9 cellular contexts compared by ENCODE assay signal in the genomic region with DNA sequence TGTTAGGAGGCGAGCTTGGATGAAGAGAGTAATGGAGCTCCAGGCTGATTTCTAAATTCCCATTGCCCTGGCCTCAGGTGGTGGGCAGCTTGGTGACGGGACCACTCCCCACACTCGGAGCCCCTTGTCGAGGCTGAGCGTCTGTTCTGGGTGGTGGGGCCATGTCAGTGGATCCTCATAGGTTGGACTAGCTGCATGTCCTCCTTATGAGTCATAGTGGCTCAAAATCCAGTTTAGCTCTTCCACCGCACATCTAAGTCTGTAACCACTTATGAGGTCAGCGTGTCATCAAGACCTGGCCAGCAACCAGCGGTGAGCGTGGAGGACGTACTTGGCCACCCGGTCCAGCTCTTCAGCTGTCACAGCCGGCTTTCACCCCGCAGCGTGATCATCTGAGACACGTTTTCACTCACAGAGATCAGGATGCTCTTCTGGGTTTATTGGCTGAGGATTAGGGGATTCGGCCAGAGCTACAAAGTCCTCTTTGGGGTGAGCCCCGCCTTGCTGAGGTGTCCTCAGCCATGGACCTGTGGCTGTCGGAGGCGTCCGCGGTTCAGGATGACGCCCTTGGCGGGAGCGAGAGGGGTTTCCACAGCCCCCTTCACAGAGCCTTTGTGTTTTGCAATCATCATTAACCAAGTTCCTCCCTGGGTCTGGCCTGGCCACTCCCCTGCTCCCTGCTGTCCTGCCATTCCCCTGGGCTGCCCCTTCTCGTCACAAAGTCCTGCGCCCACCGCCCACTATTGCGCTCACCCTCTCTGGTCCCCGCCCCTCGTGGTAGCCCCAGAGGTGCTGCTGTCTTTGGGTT. TPM values are rescaled to one million over a fixed set of nuclear protein-coding genes. Genes with fewer than 3 reads are reported as not detected.
DNase-seq lines count a peak whose midpoint lies in the region; ATAC-seq and TF ChIP-seq lines count a peak whose summit lies in the region.
"Had no signal": no experiment of that assay in that cellular context is flagged by ENCODE, and none has a peak within 500 bp of the region (broad histone marks: within the 10 kb centered on the region; RNA-seq: fewer than 3 reads in every experiment).

No MANE protein-coding gene starts in this region.

- no peak overlapping the region for H3K4me3 ChIP-seq in astrocyte of the cerebellum (ENCODE audit: low read depth, low read length)

- CTCF ChIA-PET in activated CD8-positive, alpha-beta T cell treated with anti-CD3 and anti-CD28 coated beads, Interleukin-2, amount 10 ng/mL, durations not matched to agents 7 days and 5 days (lab: Charles Lee), result interaction anchor here (0.7 to 1.0 kb wide), 2 partner anchors 18 to 170 kb away, joined by 3 to 5 read pairs; no protein-coding TSS in a partner anchor

- no peaks in the 10 kb centered on the region for H3K9me3 Mint-ChIP-seq in activated CD8-positive, alpha-beta T cell treated with anti-CD3 and anti-CD28 coated beads, Interleukin-2, amount 10 ng/mL, durations not matched to agents 7 days and 5 days (ENCODE audit: insufficient read depth)

- no peaks in the 10 kb centered on the region for H3K4me1 Mint-ChIP-seq in activated CD8-positive, alpha-beta T cell treated with anti-CD3 and anti-CD28 coated beads, Interleukin-2, amount 10 ng/mL, durations not matched to agents 7 days and 5 days (ENCODE audit: low read depth)

- H3K27ac Mint-ChIP-seq in activated CD8-positive, alpha-beta T cell treated with anti-CD3 and anti-CD28 coated beads, Interleukin-2, amount 10 ng/mL, durations not matched to agents 7 days and 5 days, result no peak overlapping the region

- POLR2A ChIA-PET in activated CD8-positive, alpha-beta T cell treated with anti-CD3 and anti-CD28 coated beads, Interleukin-2, amount 10 ng/mL, durations not matched to agents 7 days and 5 days (lab: Charles Lee), result no interaction called here

- no peaks in the 10 kb centered on the region for H3K36me3 Mint-ChIP-seq in activated CD8-positive, alpha-beta T cell treated with anti-CD3 and anti-CD28 coated beads, Interleukin-2, amount 10 ng/mL, durations not matched to agents 7 days and 5 days (ENCODE audit: low read depth)

- ATAC-seq in activated CD8-positive, alpha-beta T cell treated with anti-CD3 and anti-CD28 coated beads, Interleukin-2, amount 10 ng/mL, durations not matched to agents 7 days and 5 days, result no peak

- in situ Hi-C loops in astrocyte of the cerebellum (cut with HindIII; ENCODE audit: low sequenced_read_pairs), result no loop called here

- no peak overlapping the region for H3K4me3 Mint-ChIP-seq in activated CD8-positive, alpha-beta T cell treated with anti-CD3 and anti-CD28 coated beads, Interleukin-2, amount 10 ng/mL, durations not matched to agents 7 days and 5 days

- TF ChIP-seq CTCF in astrocyte of the cerebellum (IDR thresholded peaks at IDR 0.05; ENCODE audit: low read depth, low read length, missing control alignments), result no peak

- DNase-seq in HS-5 (ENCODE audit: low read depth), result peak; percentile 64
- peak; percentile 94 for DNase-seq in astrocyte of the cerebellum (ENCODE audit: low read depth)
- peak; percentile 96 for DNase-seq in hepatic stellate cell (ENCODE audit: low spot score)
- DNase-seq in ureter (ENCODE audit: low spot score), result peak; percentile 80
- no peak for DNase-seq in occipital lobe (lab: John Stamatoyannopoulos, UW)
- DNase-seq in activated CD8-positive, alpha-beta T cell treated with anti-CD3 and anti-CD28 coated beads, Interleukin-2, amount 10 ng/mL, durations not matched to agents 7 days and 5 days, result no peak
- no peak for DNase-seq in NCI-H446 (lab: John Stamatoyannopoulos, UW)
- DNase-seq: cortex of kidney had no signal

- H3K27me3 Mint-ChIP-seq in activated CD8-positive, alpha-beta T cell treated with anti-CD3 and anti-CD28 coated beads, Interleukin-2, amount 10 ng/mL, durations not matched to agents 7 days and 5 days (ENCODE audit: low read depth), result no peaks in the 10 kb centered on the region

RNA-seq across cellular contexts. Expression of a gene that starts 41.9 kb away (rescaled TPM):
- 4.2 TPM for total RNA-seq in ureter
- 0.62 TPM for total RNA-seq in occipital lobe
- under 1 TPM; 0.73 to 0.87 TPM for total RNA-seq in activated CD8-positive, alpha-beta T cell treated with anti-CD3 and anti-CD28 coated beads, Interleukin-2, amount 10 ng/mL, durations not matched to agents 7 days and 5 days

RNA-seq across cellular contexts. Expression of a gene that starts 47.5 kb away (rescaled TPM):
- 25.2 TPM for total RNA-seq in ureter
- total RNA-seq in occipital lobe, result 1.6 TPM
- not detected for total RNA-seq in activated CD8-positive, alpha-beta T cell treated with anti-CD3 and anti-CD28 coated beads, Interleukin-2, amount 10 ng/mL, durations not matched to agents 7 days and 5 days
- total RNA-seq: T-helper 1 cell treated with Interleukin-12 subunit alpha and Interleukin-12 subunit beta and Interleukin-4 antibody, amounts not matched to agents 30 ng/mL and 1 ng/mL, for 36 hours had no signal

Comparison
In these comparisons a context has a peak if more than half of its experiments do, and no peak if none do; other contexts are left out.
1. DNase-seq: peak in HS-5 (single experiment), astrocyte of the cerebellum (single experiment), hepatic stellate cell (single experiment) and ureter (single experiment); none in occipital lobe (single experiment), activated CD8-positive, alpha-beta T cell treated with anti-CD3 and anti-CD28 coated beads, Interleukin-2, amount 10 ng/mL, durations not matched to agents 7 days and 5 days (single experiment) and NCI-H446 (0 of 2).
2. RNA of a gene that starts 47.5 kb away (total RNA-seq): 25.2 TPM in ureter (single experiment); 1.6 TPM in occipital lobe (single experiment) and not detected in activated CD8-positive, alpha-beta T cell treated with anti-CD3 and anti-CD28 coated beads, Interleukin-2, amount 10 ng/mL, durations not matched to agents 7 days and 5 days; every median in the first group is over 10 times any median in the second.